Comparison of ENCODE assay signal across 18 cellular contexts in genomic region chr6:18390476-18390875, GRCh38. TPM values are rescaled to one million over a fixed set of nuclear protein-coding genes. Genes with fewer than 3 reads are reported as not detected.
DNase-seq lines count a peak whose midpoint lies in the region; ATAC-seq and TF ChIP-seq lines count a peak whose summit lies in the region.
"Had no signal": no experiment of that assay in that cellular context is flagged by ENCODE, and none has a peak within 500 bp of the region (broad histone marks: within the 10 kb centered on the region; RNA-seq: fewer than 3 reads in every experiment).

No MANE protein-coding gene starts in this region.

- H4K20me1 ChIP-seq in MM.1S (ENCODE audit: insufficient read depth, low read length), result no peaks in the 10 kb centered on the region

- H3K27ac ChIP-seq in MM.1S (ENCODE audit: low read length) (no peak overlapping the region), thoracic aorta (peak overlapping the region; percentile 37 to 64)
- H3K27ac ChIP-seq: HL-60 had no signal

- peak overlapping the region; percentile 30 for H3K4me2 ChIP-seq in MM.1S (ENCODE audit: low read depth, low read length)

- peaks cover 24% of the 10 kb centered on the region for H3F3A ChIP-seq in MM.1S (ENCODE audit: insufficient read depth, low read length)

- no peak for TF ChIP-seq CTCF in MM.1S (IDR thresholded peaks at IDR 0.05; ENCODE audit: low read length)
- no peak for TF ChIP-seq CTCF in thoracic aorta (IDR thresholded peaks at IDR 0.05)

- no peak overlapping the region for H2AFZ ChIP-seq in MM.1S (ENCODE audit: low read length)

- H3K4me3 ChIP-seq in MM.1S (ENCODE audit: low read length), result no peak overlapping the region
- peak overlapping the region; percentile 89 for H3K4me3 ChIP-seq in thoracic aorta

- H3K9ac ChIP-seq in MM.1S (ENCODE audit: low read length), result no peak overlapping the region

- DNase-seq in MM.1S, result peak; percentile 34
- DNase-seq in astrocyte of the hippocampus (ENCODE audit: low read depth, low spot score), result peak; percentile 26
- DNase-seq in foreskin melanocyte, result peak; percentile 95
- no peak for DNase-seq in thoracic aorta (ENCODE audit: low spot score)
- no peak for DNase-seq in cerebellar nuclear complex (lab: John Stamatoyannopoulos, UW)
- DNase-seq in activated naive CD4-positive, alpha-beta T cell (lab: John Stamatoyannopoulos, UW), result no peak
- DNase-seq: activated CD4-positive, alpha-beta T cell treated with anti-CD3 and anti-CD28 coated beads, Interleukin-2, amount 50 U/mL, for 1 hour; brain microvascular endothelial cell; DMS153; H7; left cardiac atrium; NCI-H1092; NCI-H526 treated with DMSO at 0.1 percent for 48 hours; stimulated activated CD4-positive, alpha-beta T cell treated with anti-CD3 and anti-CD28 coated beads, Interleukin-4, amount 100 ng/mL, for 1 hour; substantia nigra had no signal

- no peaks in the 10 kb centered on the region for H3K9me3 ChIP-seq in MM.1S (replicated peaks; ENCODE audit: insufficient read depth, low read length)
- no peaks in the 10 kb centered on the region for H3K9me3 ChIP-seq in thoracic aorta

- no peaks in the 10 kb centered on the region for H3K79me2 ChIP-seq in MM.1S (ENCODE audit: low read length)

- no peaks in the 10 kb centered on the region for H3K9me2 ChIP-seq in MM.1S (replicated peaks; ENCODE audit: insufficient read depth, low read length)

- H3K36me3 ChIP-seq in MM.1S (replicated peaks; ENCODE audit: insufficient read depth, low read length), result no peaks in the 10 kb centered on the region
- H3K36me3 ChIP-seq in thoracic aorta, result no peaks in the 10 kb centered on the region
- H3K36me3 ChIP-seq: brain microvascular endothelial cell had no signal

- ATAC-seq in thoracic aorta (ENCODE audit: insufficient number of reproducible peaks, low FRiP score, low read depth), result no peak
- no peak for ATAC-seq in HG02870 (IDR thresholded peaks at IDR 0.05; ENCODE audit: unreplicated experiment)
- ATAC-seq: activated naive CD4-positive, alpha-beta T cell treated with anti-CD3 and anti-CD28 coated beads, Interleukin-2, amount 50 U/mL, for 72 hours; left cardiac atrium had no signal

- H3K27me3 ChIP-seq in MM.1S (replicated peaks; ENCODE audit: insufficient read depth, low read length) (peaks cover 21% of the 10 kb centered on the region), thoracic aorta (replicated peaks; ENCODE audit: insufficient read depth) (no peaks in the 10 kb centered on the region)
- H3K27me3 ChIP-seq: brain microvascular endothelial cell had no signal

- H3K4me1 ChIP-seq in MM.1S (ENCODE audit: low read length) (peaks cover 37% of the 10 kb centered on the region), thoracic aorta (ENCODE audit: control insufficient read depth in 1 of 2, low read depth in 2 of 2) (peaks cover 29 to 51% of the 10 kb centered on the region in 2 donors)

RNA-seq across cellular contexts. Expression of gene RNF144B, which starts 3.3 kb away (rescaled TPM):
- 10 to 100 TPM; 15.8 to 24.3 TPM for total RNA-seq in thoracic aorta

Comparison
In these comparisons a context has a peak if more than half of its experiments do, and no peak if none do; other contexts are left out.
1. DNase-seq: peak in MM.1S (single experiment), astrocyte of the hippocampus (single experiment) and foreskin melanocyte (single experiment); none in thoracic aorta (single experiment), cerebellar nuclear complex (0 of 2) and activated naive CD4-positive, alpha-beta T cell (0 of 4).